In the genomic region with DNA sequence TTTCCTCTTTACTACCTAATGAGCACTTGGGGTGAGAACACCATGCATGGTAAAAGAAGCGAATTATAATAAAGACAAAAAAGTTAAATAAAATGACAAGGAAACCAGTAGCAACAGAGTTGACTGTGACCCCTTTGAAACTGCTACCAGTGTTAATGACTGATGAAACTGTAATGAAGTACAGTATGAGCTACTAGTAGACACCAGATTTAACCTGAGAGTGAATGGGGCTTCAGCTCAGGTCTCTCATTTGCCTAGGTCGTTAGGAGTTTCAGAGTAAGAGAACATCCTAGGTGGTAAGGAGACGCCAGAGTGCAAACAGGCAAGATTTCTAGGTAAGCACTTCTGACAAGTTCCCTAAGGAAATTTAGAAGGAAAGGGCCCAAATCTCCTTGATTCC, we compare ENCODE assay signal across 1 cellular context.
TF ChIP-seq lines count a peak whose summit lies in the region.

No MANE protein-coding gene starts in this region.

TF ChIP-seq in GM12878, 131 proteins besides CTCF, POLR2A, EP300 and RAD21 (continued from another document):
- TF ChIP-seq, protein P1, sequence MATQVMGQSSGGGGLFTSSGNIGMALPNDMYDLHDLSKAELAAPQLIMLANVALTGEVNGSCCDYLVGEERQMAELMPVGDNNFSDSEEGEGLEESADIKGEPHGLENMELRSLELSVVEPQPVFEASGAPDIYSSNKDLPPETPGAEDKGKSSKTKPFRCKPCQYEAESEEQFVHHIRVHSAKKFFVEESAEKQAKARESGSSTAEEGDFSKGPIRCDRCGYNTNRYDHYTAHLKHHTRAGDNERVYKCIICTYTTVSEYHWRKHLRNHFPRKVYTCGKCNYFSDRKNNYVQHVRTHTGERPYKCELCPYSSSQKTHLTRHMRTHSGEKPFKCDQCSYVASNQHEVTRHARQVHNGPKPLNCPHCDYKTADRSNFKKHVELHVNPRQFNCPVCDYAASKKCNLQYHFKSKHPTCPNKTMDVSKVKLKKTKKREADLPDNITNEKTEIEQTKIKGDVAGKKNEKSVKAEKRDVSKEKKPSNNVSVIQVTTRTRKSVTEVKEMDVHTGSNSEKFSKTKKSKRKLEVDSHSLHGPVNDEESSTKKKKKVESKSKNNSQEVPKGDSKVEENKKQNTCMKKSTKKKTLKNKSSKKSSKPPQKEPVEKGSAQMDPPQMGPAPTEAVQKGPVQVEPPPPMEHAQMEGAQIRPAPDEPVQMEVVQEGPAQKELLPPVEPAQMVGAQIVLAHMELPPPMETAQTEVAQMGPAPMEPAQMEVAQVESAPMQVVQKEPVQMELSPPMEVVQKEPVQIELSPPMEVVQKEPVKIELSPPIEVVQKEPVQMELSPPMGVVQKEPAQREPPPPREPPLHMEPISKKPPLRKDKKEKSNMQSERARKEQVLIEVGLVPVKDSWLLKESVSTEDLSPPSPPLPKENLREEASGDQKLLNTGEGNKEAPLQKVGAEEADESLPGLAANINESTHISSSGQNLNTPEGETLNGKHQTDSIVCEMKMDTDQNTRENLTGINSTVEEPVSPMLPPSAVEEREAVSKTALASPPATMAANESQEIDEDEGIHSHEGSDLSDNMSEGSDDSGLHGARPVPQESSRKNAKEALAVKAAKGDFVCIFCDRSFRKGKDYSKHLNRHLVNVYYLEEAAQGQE (IDR thresholded peaks at IDR 0.05; ENCODE audit: low read depth, low read length), result no peak
- TF ChIP-seq MXI1 (IDR thresholded peaks at IDR 0.05; ENCODE audit: low read depth, low read length) (no peak), MEF2A (IDR thresholded peaks at IDR 0.05; ENCODE audit: insufficient read depth, low read depth, low read length) (no peak), SREBF1 (IDR thresholded peaks at IDR 0.05; ENCODE audit: low read length) (no peak), PML (IDR thresholded peaks at IDR 0.05; ENCODE audit: low read length) (no peak), WRNIP1 (IDR thresholded peaks at IDR 0.05; ENCODE audit: borderline replicate concordance, low read depth, low read length) (no peak), SREBF2 (IDR thresholded peaks at IDR 0.05; ENCODE audit: low read length) (no peak), SUPT20H (IDR thresholded peaks at IDR 0.05; ENCODE audit: borderline replicate concordance, control insufficient read depth, low read depth, low read length) (no peak), YBX1 (IDR thresholded peaks at IDR 0.05) (no peak)
